In genomic region chr11:115383431-115383830, GRCh38 we compare ENCODE assay signal across 32 cellular contexts.
"Had no signal": no experiment of that assay in that cellular context is flagged by ENCODE, and none has a peak within 500 bp of the region (broad histone marks: within the 10 kb centered on the region; RNA-seq: fewer than 3 reads in every experiment).

No MANE protein-coding gene starts in this region.

- H3K4me2 ChIP-seq: neural progenitor cell had no signal

- H3K4me1 ChIP-seq: parathyroid adenoma, psoas muscle, spleen, suprapubic skin, testis, tibial artery, transverse colon, upper lobe of right lung, uterus had no signal

- H3K36me3 Mint-ChIP-seq: naive thymus-derived CD4-positive, alpha-beta T cell; natural killer cell; neural progenitor cell; stimulated activated memory B cell treated with anti-CD40 and anti-IgM and Interleukin-4, amounts not matched to agents 10 μg/mL and 1 μg/mL and 100 μg/mL, for 72 hours; type B pancreatic cell had no signal

- H3K27ac ChIP-seq: neural progenitor cell, ovary, parathyroid adenoma, psoas muscle, right lobe of liver, sigmoid colon, skin epidermis, spleen, suprapubic skin, testis, tibial artery, transverse colon, upper lobe of right lung, uterus had no signal

- H3K4me1 Mint-ChIP-seq: naive thymus-derived CD4-positive, alpha-beta T cell; natural killer cell; stimulated activated naive CD8-positive, alpha-beta T cell treated with anti-CD3 and anti-CD28 coated beads, Interleukin-15, amount 100 ng/mL, for 72 hours had no signal

- H3K79me2 ChIP-seq: parathyroid adenoma had no signal

- H3K4me3 ChIP-seq: neural progenitor cell, ovary, psoas muscle, right lobe of liver, sigmoid colon, skin epidermis, spleen, suprapubic skin, testis, tibial artery, transverse colon, upper lobe of right lung, uterus had no signal

- H3K4me3 Mint-ChIP-seq: naive thymus-derived CD4-positive, alpha-beta T cell; natural killer cell; nephron; neural progenitor cell; stimulated activated memory B cell treated with anti-CD40 and anti-IgM and Interleukin-4, amounts not matched to agents 10 μg/mL and 1 μg/mL and 100 μg/mL, for 72 hours; stimulated activated naive CD8-positive, alpha-beta T cell treated with anti-CD3 and anti-CD28 coated beads, Interleukin-15, amount 100 ng/mL, for 72 hours; type B pancreatic cell had no signal

- DNase-seq: naive thymus-derived CD4-positive, alpha-beta T cell; natural killer cell; occipital lobe; ovary; posterior cingulate gyrus; psoas muscle; right cardiac atrium; right lobe of liver; sigmoid colon; spleen; stimulated activated CD4-positive, alpha-beta T cell treated with anti-CD3 and anti-CD28 coated beads, Interleukin-12 subunit alpha, Interleukin-12 subunit beta, amount 100 ng/mL, for 4 hours; stimulated activated CD4-positive, alpha-beta T cell treated with anti-CD3 and anti-CD28 coated beads, Interleukin-1b, Interleukin-23, amount 100 ng/mL, for 48 hours; stimulated activated CD4-positive, alpha-beta T cell treated with anti-CD3 and anti-CD28 coated beads, Interleukin-4, amount 100 ng/mL, for 1 hour; stimulated activated CD4-positive, alpha-beta T cell treated with anti-CD3 and anti-CD28 coated beads, Interleukin-4, amount 100 ng/mL, for 4 hours; stimulated activated CD8-positive, alpha-beta memory T cell treated with anti-CD3 and anti-CD28 coated beads, Interleukin-4, amount 100 ng/mL, for 48 hours; stimulated activated naive CD4-positive, alpha-beta T cell; stimulated activated naive CD8-positive, alpha-beta T cell treated with anti-CD3 and anti-CD28 coated beads, Interleukin-15, amount 100 ng/mL, for 72 hours; stimulated activated naive CD8-positive, alpha-beta T cell treated with anti-CD3 and anti-CD28 coated beads, Interleukin-15, Interleukin-2, amounts not matched to agents 100 U/mL and 50 U/mL, for 24 hours; substantia nigra; testis; tibial artery; transverse colon; upper lobe of right lung; uterus had no signal

- H3K27me3 Mint-ChIP-seq: progenitor cell of endocrine pancreas, type B pancreatic cell had no signal

- H3K27me3 ChIP-seq: ovary, right lobe of liver, sigmoid colon, spleen, suprapubic skin, testis, tibial artery, upper lobe of right lung, uterus had no signal

- H3K9me3 Mint-ChIP-seq: natural killer cell; nephron; neural progenitor cell; stimulated activated memory B cell treated with anti-CD40 and anti-IgM and Interleukin-4, amounts not matched to agents 10 μg/mL and 1 μg/mL and 100 μg/mL, for 72 hours; stimulated activated naive CD8-positive, alpha-beta T cell treated with anti-CD3 and anti-CD28 coated beads, Interleukin-15, amount 100 ng/mL, for 72 hours; type B pancreatic cell had no signal

- H3K27ac Mint-ChIP-seq: naive thymus-derived CD4-positive, alpha-beta T cell; natural killer cell; nephron; neural progenitor cell; progenitor cell of endocrine pancreas; stimulated activated memory B cell treated with anti-CD40 and anti-IgM and Interleukin-4, amounts not matched to agents 10 μg/mL and 1 μg/mL and 100 μg/mL, for 72 hours; stimulated activated naive CD8-positive, alpha-beta T cell treated with anti-CD3 and anti-CD28 coated beads, Interleukin-15, amount 100 ng/mL, for 72 hours; type B pancreatic cell had no signal

- ATAC-seq: naive thymus-derived CD4-positive, alpha-beta T cell; natural killer cell; psoas muscle; right cardiac atrium; right lobe of liver; stimulated activated memory B cell treated with anti-CD40 and anti-IgM and Interleukin-4, amounts not matched to agents 10 μg/mL and 1 μg/mL and 100 μg/mL, for 72 hours; stimulated activated naive CD8-positive, alpha-beta T cell treated with anti-CD3 and anti-CD28 coated beads, Interleukin-15, amount 100 ng/mL, for 72 hours; stimulated activated naive CD8-positive, alpha-beta T cell treated with anti-CD3 and anti-CD28 coated beads, Interleukin-15, Interleukin-2, amounts not matched to agents 100 U/mL and 50 U/mL, for 24 hours; upper lobe of right lung had no signal

- H3K9ac ChIP-seq: neural progenitor cell, parathyroid adenoma had no signal

- H2AFZ ChIP-seq: neural progenitor cell, parathyroid adenoma had no signal

- H3K9me3 ChIP-seq: ovary, psoas muscle, right lobe of liver, sigmoid colon, spleen, suprapubic skin, testis, tibial artery, transverse colon, upper lobe of right lung, uterus had no signal

- H3K36me3 ChIP-seq: neural progenitor cell, ovary, right lobe of liver, sigmoid colon, spleen, suprapubic skin, tibial artery, transverse colon, upper lobe of right lung, uterus had no signal
